In the genomic region with DNA sequence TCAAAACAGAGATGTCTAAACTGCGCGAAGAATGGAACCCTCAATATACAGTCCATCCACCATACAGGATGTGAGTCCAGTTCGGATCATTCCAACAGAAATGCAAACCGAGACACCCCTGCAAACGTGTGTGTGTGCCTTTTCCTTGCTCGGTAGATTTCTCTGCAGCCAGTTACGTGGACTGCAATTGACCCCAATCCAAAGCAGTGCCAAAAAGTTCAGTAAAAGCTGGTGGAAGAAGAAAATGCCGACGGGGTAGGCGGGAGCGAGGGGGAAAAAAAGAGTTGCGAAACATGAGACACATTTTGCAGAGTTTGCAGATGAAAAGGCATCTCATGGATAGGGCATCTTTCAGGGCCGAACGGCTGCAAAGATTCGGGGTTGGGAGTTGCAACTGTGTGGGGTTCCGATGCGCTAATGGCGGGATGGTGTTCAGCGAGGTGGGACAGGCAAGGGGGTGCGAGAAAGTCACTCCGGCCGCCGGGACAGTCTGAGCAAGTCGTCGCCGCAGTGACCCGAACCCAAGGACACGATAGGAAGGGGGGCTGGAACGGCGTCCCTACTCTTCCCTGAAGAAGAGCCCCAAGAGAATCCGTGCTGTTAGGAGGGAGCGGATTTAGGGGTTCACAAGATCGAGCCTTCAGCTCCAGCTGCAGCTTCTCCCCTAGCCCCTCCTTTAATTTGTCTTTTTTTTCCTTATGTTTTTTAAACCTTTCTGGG, we compare ENCODE assay signal across 31 cellular contexts. TPM values are rescaled to one million over a fixed set of nuclear protein-coding genes. Genes with fewer than 3 reads are reported as not detected.
DNase-seq lines count a peak whose midpoint lies in the region; FAIRE-seq and TF ChIP-seq lines count a peak whose summit lies in the region.
"Had no signal": no experiment of that assay in that cellular context is flagged by ENCODE, and none has a peak within 500 bp of the region (broad histone marks: within the 10 kb centered on the region; RNA-seq: fewer than 3 reads in every experiment).

No MANE protein-coding gene starts in this region.

- dilution Hi-C loops in endothelial cell of umbilical vein (cut with MboI; ENCODE audit: extremely low pct_ligation_motif_present, low sequenced_read_pairs): no loop called here

- H3K9me3 ChIP-seq in BE2C (no peaks in the 10 kb centered on the region), endothelial cell of umbilical vein (replicated peaks; ENCODE audit: control insufficient read depth, insufficient read depth, low read length) (no peaks in the 10 kb centered on the region), neural progenitor cell (ENCODE audit: low read depth) (peaks cover 6% of the 10 kb centered on the region), OCI-LY7 (ENCODE audit: low read length) (no peaks in the 10 kb centered on the region)
- H3K9me3 ChIP-seq: left lung, transverse colon had no signal

- H2AFZ ChIP-seq in endothelial cell of umbilical vein (ENCODE audit: low read depth, low read length) (no peak overlapping the region), neural progenitor cell (replicated peaks) (no peak overlapping the region), OCI-LY7 (ENCODE audit: low read length) (no peak overlapping the region)

- TF ChIP-seq CTCF in BE2C (IDR thresholded peaks at IDR 0.05; ENCODE audit: low read depth, low read length): no peak
- no peak for TF ChIP-seq CTCF in endothelial cell of umbilical vein (IDR thresholded peaks at IDR 0.05; ENCODE audit: extremely low read depth in 1 of 2, insufficient read depth in 1 of 2, low read depth in 1 of 2, low read length in 2 of 2)
- no peak for TF ChIP-seq CTCF in neural progenitor cell (IDR thresholded peaks at IDR 0.05)
- no peak for TF ChIP-seq CTCF in D721Med (IDR thresholded peaks at IDR 0.05; ENCODE audit: insufficient read depth, missing control alignments)
- TF ChIP-seq CTCF in OCI-LY7 (conservative IDR thresholded peaks at IDR 0.05; ENCODE audit: low read length): no peak

- peaks cover 89% of the 10 kb centered on the region for H3K27me3 Mint-ChIP-seq in neural progenitor cell (ENCODE audit: insufficient read depth, low read depth)

- H3K27ac Mint-ChIP-seq in neural progenitor cell: no peak overlapping the region
- H3K27ac Mint-ChIP-seq: activated T-helper 1 cell treated with anti-CD3 and anti-CD28 coated beads, Interleukin-12 subunit alpha, Interleukin-12 subunit beta, Interleukin-2, Interleukin-4 antibody, amounts not matched to agents 30 ng/mL and 10 ng/mL and 1 ng/mL, durations not matched to agents 14 hours and 24 hours and 36 hours; effector memory CD8-positive, alpha-beta T cell had no signal

- H3K4me1 Mint-ChIP-seq in neural progenitor cell: peaks cover 26% of the 10 kb centered on the region

- H3K4me3 Mint-ChIP-seq in neural progenitor cell: peak overlapping the region; percentile 41
- H3K4me3 Mint-ChIP-seq: activated T-helper 1 cell treated with anti-CD3 and anti-CD28 coated beads, Interleukin-12 subunit alpha, Interleukin-12 subunit beta, Interleukin-2, Interleukin-4 antibody, amounts not matched to agents 30 ng/mL and 10 ng/mL and 1 ng/mL, durations not matched to agents 14 hours and 24 hours and 36 hours; effector memory CD8-positive, alpha-beta T cell had no signal

- no peaks in the 10 kb centered on the region for H3K9me1 ChIP-seq in endothelial cell of umbilical vein (replicated peaks; ENCODE audit: control insufficient read depth, extremely low read depth, insufficient read depth, low read length)

- H3F3A ChIP-seq in neural progenitor cell (ENCODE audit: low read depth): peaks cover 26% of the 10 kb centered on the region

- no peaks in the 10 kb centered on the region for H3K9me2 ChIP-seq in OCI-LY7 (ENCODE audit: insufficient read depth, low read length)

- peak; percentile 27 for DNase-seq in BE2C
- no peak for DNase-seq in HTR-8/SVneo (ENCODE audit: insufficient read length, low spot score)
- DNase-seq in endothelial cell of umbilical vein (ENCODE audit: low read depth, low spot score): no peak
- peak; percentile 10 for DNase-seq in neural progenitor cell (ENCODE audit: low spot score)
- DNase-seq in medulla oblongata (ENCODE audit: extremely low spot score): no peak
- no peak for DNase-seq in D721Med (ENCODE audit: insufficient read length, low spot score)
- DNase-seq in OCI-LY7 (ENCODE audit: low spot score): no peak
- no peak for DNase-seq in DMS 273 treated with DMSO at 0.1 percent for 48 hours (lab: John Stamatoyannopoulos, UW)
- DNase-seq: ACHN; activated CD4-positive, alpha-beta T cell treated with anti-CD3 and anti-CD28 coated beads, Interleukin-2, amount 50 U/mL, for 1 hour; activated naive CD4-positive, alpha-beta T cell treated with anti-CD3 and anti-CD28 coated beads, Interleukin-2, amount 50 U/mL, for 16 hours; DMS79; effector memory CD8-positive, alpha-beta T cell; foreskin melanocyte; Kasumi-1; NCI-H146; PC-3; stimulated activated CD4-positive, alpha-beta T cell treated with anti-CD3 and anti-CD28 coated beads, Interleukin-2, amount 100 ng/mL, for 24 hours; T1000; transverse colon had no signal

- peaks cover 13% of the 10 kb centered on the region for H3K9me3 Mint-ChIP-seq in neural progenitor cell
- H3K9me3 Mint-ChIP-seq: effector memory CD8-positive, alpha-beta T cell had no signal

- no peak overlapping the region for H3K4me2 ChIP-seq in endothelial cell of umbilical vein (ENCODE audit: insufficient read depth, low read length)
- no peak overlapping the region for H3K4me2 ChIP-seq in neural progenitor cell
- H3K4me2 ChIP-seq in OCI-LY7 (ENCODE audit: low read length): no peak overlapping the region
- H3K4me2 ChIP-seq: BLaER1 had no signal

- no peaks in the 10 kb centered on the region for H3K36me3 Mint-ChIP-seq in neural progenitor cell

- POLR2A ChIA-PET in endothelial cell of umbilical vein (lab: Charles Lee) (no interaction called here), OCI-LY7 (lab: Charles Lee) (no interaction called here)

- CTCF ChIA-PET in endothelial cell of umbilical vein (lab: Charles Lee) (no interaction called here), OCI-LY7 (lab: Charles Lee; ENCODE audit: unreplicated experiment) (no interaction called here)

- no TSS peak for BruUV-seq in endothelial cell of umbilical vein (replicated peaks; lab: Mats Ljungman, UMichigan)
- no TSS peak for BruUV-seq in OCI-LY7 (replicated peaks; lab: Mats Ljungman, UMichigan)

- no peaks in the 10 kb centered on the region for H3K79me2 ChIP-seq in endothelial cell of umbilical vein (ENCODE audit: control insufficient read depth, insufficient read depth, low read length)
- H3K79me2 ChIP-seq in neural progenitor cell (ENCODE audit: low read depth): no peaks in the 10 kb centered on the region
- no peaks in the 10 kb centered on the region for H3K79me2 ChIP-seq in OCI-LY7 (ENCODE audit: insufficient read depth, low read depth, low read length)

- H3K36me3 ChIP-seq in BE2C: peaks cover 49% of the 10 kb centered on the region
- H3K36me3 ChIP-seq in endothelial cell of umbilical vein (ENCODE audit: control insufficient read depth in 2 of 2, extremely low read depth in 1 of 2, insufficient read depth in 2 of 2, low read length in 2 of 2): no peaks in the 10 kb centered on the region
- H3K36me3 ChIP-seq in neural progenitor cell: no peaks in the 10 kb centered on the region
- no peaks in the 10 kb centered on the region for H3K36me3 ChIP-seq in OCI-LY7 (ENCODE audit: insufficient read depth, low read length)
- H3K36me3 ChIP-seq: BLaER1, left lung, transverse colon had no signal

- peaks cover 4% of the 10 kb centered on the region; the same call in 1 of the 2 replicates for H3K4me1 ChIP-seq in BE2C
- no peaks in the 10 kb centered on the region for H3K4me1 ChIP-seq in endothelial cell of umbilical vein (ENCODE audit: control insufficient read depth, extremely low read depth, insufficient read depth, low read length)
- H3K4me1 ChIP-seq in neural progenitor cell: peaks cover 13% of the 10 kb centered on the region
- H3K4me1 ChIP-seq in OCI-LY7 (ENCODE audit: insufficient read depth, low read length, poor library complexity, severe bottlenecking): no peaks in the 10 kb centered on the region
- H3K4me1 ChIP-seq: BLaER1 had no signal

- H3K27me3 ChIP-seq in BE2C (no peaks in the 10 kb centered on the region), endothelial cell of umbilical vein (ENCODE audit: control insufficient read depth in 2 of 2, insufficient read depth in 2 of 2, low read length in 2 of 2) (peaks cover 78 to 87% of the 10 kb centered on the region in 2 experiments), neural progenitor cell (peaks cover 100% of the 10 kb centered on the region)

- H3K4me3 ChIP-seq in BE2C (ENCODE audit: low read depth, low read length) (peak overlapping the region; percentile 59), endothelial cell of umbilical vein (replicated peaks in 1 of 3; ENCODE audit: insufficient read depth in 1 of 3, low read depth in 1 of 3, low read length in 3 of 3) (no peak overlapping the region), neural progenitor cell (no peak overlapping the region), OCI-LY7 (ENCODE audit: low read depth, low read length, poor library complexity, severe bottlenecking) (no peak overlapping the region)
- H3K4me3 ChIP-seq: BLaER1, left lung, transverse colon had no signal

- H3K27ac ChIP-seq in endothelial cell of umbilical vein (ENCODE audit: insufficient read depth, low read depth, low read length) (no peak overlapping the region), neural progenitor cell (no peak overlapping the region), OCI-LY7 (ENCODE audit: low read depth, low read length, poor library complexity, severe bottlenecking) (no peak overlapping the region)
- H3K27ac ChIP-seq: BLaER1, coronary artery, left lung, transverse colon had no signal

- H4K20me1 ChIP-seq in endothelial cell of umbilical vein (replicated peaks; ENCODE audit: control insufficient read depth, extremely low read depth, insufficient read depth, low read length) (no peaks in the 10 kb centered on the region), neural progenitor cell (ENCODE audit: low read depth) (peaks cover 39% of the 10 kb centered on the region), OCI-LY7 (ENCODE audit: insufficient read depth, low read length) (no peaks in the 10 kb centered on the region)
- H4K20me1 ChIP-seq: BLaER1 had no signal

- intact Hi-C loops in endothelial cell of umbilical vein (cut with micrococcal nuclease) (loop anchor here (5.0 kb wide), 1 partner anchor 138 kb away; no protein-coding TSS in a partner anchor), OCI-LY7 (cut with micrococcal nuclease; ENCODE audit: unreplicated experiment) (no loop called here)

- no peak overlapping the region for H3K9ac ChIP-seq in endothelial cell of umbilical vein (replicated peaks; ENCODE audit: extremely low read depth, insufficient read depth, low read length)
- H3K9ac ChIP-seq in neural progenitor cell: no peak overlapping the region
- H3K9ac ChIP-seq: BLaER1 had no signal

- no peak for TF ChIP-seq POLR2A in endothelial cell of umbilical vein (IDR thresholded peaks at IDR 0.05; ENCODE audit: low read depth, low read length)

- FAIRE-seq in HTR-8/SVneo (lab: Jason Lieb, UNC): peak; percentile 31
- FAIRE-seq in endothelial cell of umbilical vein (lab: Jason Lieb, UNC): no peak
- no peak for FAIRE-seq in D721Med (lab: Jason Lieb, UNC)
- FAIRE-seq: GM18507 had no signal

RNA-seq across cellular contexts. Expression of gene PHOX2B, which starts 3.8 kb away (rescaled TPM):
- 33.5 TPM for polyA plus RNA-seq in BE2C (2012; ENCODE audit: insufficient read depth, insufficient read length, low read depth)
- total RNA-seq in endothelial cell of umbilical vein (not detected in 2 replicates), neural progenitor cell (ENCODE audit: low replicate concordance) (not detected in 2 replicates), OCI-LY7 (2022) (not detected in 2 replicates)
- not detected in 2 replicates for polyA plus RNA-seq in endothelial cell of umbilical vein
- not detected in 2 replicates for polyA plus RNA-seq in endothelial cell of umbilical vein (2011; cell fraction: cytosol; rRNA removed)
- not detected in 2 replicates for polyA plus RNA-seq in endothelial cell of umbilical vein (2011; cell fraction: nucleus; rRNA removed)
- polyA plus RNA-seq in endothelial cell of umbilical vein (2012): not detected in 2 replicates
- polyA minus RNA-seq in endothelial cell of umbilical vein: not detected in 2 replicates
- polyA minus RNA-seq in endothelial cell of umbilical vein (2011; cell fraction: cytosol; rRNA and poly(A)+ RNA removed): not detected
- polyA minus RNA-seq in endothelial cell of umbilical vein (2011; cell fraction: nucleus; rRNA and poly(A)+ RNA removed): not detected in 2 replicates
- not detected in 2 replicates for total RNA-seq in OCI-LY7 (2014; rRNA removed; shearing (Covaris generic))
- total RNA-seq: activated T-helper 1 cell treated with anti-CD3 and anti-CD28 coated beads, Interleukin-12 subunit alpha, Interleukin-12 subunit beta, Interleukin-2, Interleukin-4 antibody, amounts not matched to agents 30 ng/mL and 10 ng/mL and 1 ng/mL, durations not matched to agents 14 hours and 24 hours and 36 hours; esophagus mucosa; left lung; mesenteric fat pad; myocyte; NCI-H460; osteocyte; PC-3; Right ventricle myocardium inferior had no signal

Comparison
In these comparisons a context has a peak if more than half of its experiments do, and no peak if none do; other contexts are left out.
1. DNase-seq: peak in BE2C (single experiment) and neural progenitor cell (single experiment); none in HTR-8/SVneo (single experiment), endothelial cell of umbilical vein (single experiment), medulla oblongata (single experiment), D721Med (single experiment), OCI-LY7 (single experiment) and DMS 273 treated with DMSO at 0.1 percent for 48 hours (single experiment).